Comparison of ENCODE assay signal across 16 cellular contexts in genomic region chr3:179701176-179701827, GRCh38. TPM values are rescaled to one million over a fixed set of nuclear protein-coding genes. Genes with fewer than 3 reads are reported as not detected.
A peak's percentile ranks its signal among the peaks of the same experiment; 100 is the strongest.
DNase-seq lines count a peak whose midpoint lies in the region; ATAC-seq and TF ChIP-seq lines count a peak whose summit lies in the region.
"Had no signal": no experiment of that assay in that cellular context is flagged by ENCODE, and none has a peak within 500 bp of the region (broad histone marks: within the 10 kb centered on the region; RNA-seq: fewer than 3 reads in every experiment).

No MANE protein-coding gene starts in this region.

- no peak for TF ChIP-seq CTCF in GM23338 (conservative IDR thresholded peaks at IDR 0.05; ENCODE audit: low read depth in 2 of 2)
- TF ChIP-seq CTCF in glutamatergic neuron (IDR thresholded peaks at IDR 0.05; ENCODE audit: partially characterized antibody, unreplicated experiment), result no peak
- no peak for TF ChIP-seq CTCF in psoas muscle (IDR thresholded peaks at IDR 0.05)

- no peaks in the 10 kb centered on the region for H3K9me2 ChIP-seq in GM23338 (ENCODE audit: insufficient read depth)

- ATAC-seq in GM23338 (peak; percentile 83), T-helper 17 cell (no peak), psoas muscle (no peak), HG03025 (IDR thresholded peaks at IDR 0.05; ENCODE audit: low FRiP score, unreplicated experiment) (no peak), HG03108 (IDR thresholded peaks at IDR 0.05; ENCODE audit: unreplicated experiment) (no peak)
- ATAC-seq: A549, HCT116, HepG2, Panc1 had no signal

- H3K9me3 ChIP-seq in T-helper 17 cell (ENCODE audit: control insufficient read depth, low read length, poor library complexity, severe bottlenecking), result no peaks in the 10 kb centered on the region
- no peaks in the 10 kb centered on the region for H3K9me3 ChIP-seq in psoas muscle
- H3K9me3 ChIP-seq: A549 had no signal

- peaks cover 4% of the 10 kb centered on the region for H3K36me3 Mint-ChIP-seq in GM23338 (ENCODE audit: low read depth)
- H3K36me3 Mint-ChIP-seq in T-helper 17 cell (ENCODE audit: low read depth), result peaks cover 5% of the 10 kb centered on the region
- no peaks in the 10 kb centered on the region for H3K36me3 Mint-ChIP-seq in glutamatergic neuron (ENCODE audit: unreplicated experiment)

- DNase-seq in GM23338 (ENCODE audit: low spot score), result peak; percentile 36
- no peak for DNase-seq in T-helper 17 cell
- no peak for DNase-seq in glutamatergic neuron
- no peak for DNase-seq in psoas muscle
- no peak for DNase-seq in NCI-H1436 treated with DMSO at 0.1 percent for 48 hours (lab: John Stamatoyannopoulos, UW)
- DNase-seq: C1 segment of cervical spinal cord, NCI-H1436, NCI-H2029 treated with DMSO at 0.1 percent for 48 hours, NCI-H524 had no signal

- H3K27me3 Mint-ChIP-seq in GM23338 (ENCODE audit: insufficient read depth, low read depth, poor library complexity), result peaks cover 2% of the 10 kb centered on the region
- no peaks in the 10 kb centered on the region for H3K27me3 Mint-ChIP-seq in T-helper 17 cell
- peaks cover 5% of the 10 kb centered on the region for H3K27me3 Mint-ChIP-seq in glutamatergic neuron (ENCODE audit: unreplicated experiment)

- H3K4me1 ChIP-seq in GM23338 (ENCODE audit: insufficient read depth) (peaks cover 35% of the 10 kb centered on the region), psoas muscle (peaks cover 48% of the 10 kb centered on the region)
- H3K4me1 ChIP-seq: A549 had no signal

- peaks cover 41% of the 10 kb centered on the region for H3K79me2 ChIP-seq in GM23338 (replicated peaks; ENCODE audit: insufficient read depth)

- H3K27ac ChIP-seq in GM23338 (ENCODE audit: low read depth) (peak overlapping the region; percentile 80), psoas muscle (peak overlapping the region; percentile 92)
- H3K27ac ChIP-seq: A549, KMS-11 had no signal

- no peak overlapping the region for H2AFZ ChIP-seq in GM23338

- no peaks in the 10 kb centered on the region for H3K27me3 ChIP-seq in GM23338 (ENCODE audit: insufficient read depth)
- H3K27me3 ChIP-seq in psoas muscle (ENCODE audit: insufficient read depth in 3 of 3, low read length in 2 of 3), result no peaks in the 10 kb centered on the region

- intact Hi-C loops in psoas muscle (cut with DNase I), result no loop called here

- H3K9me3 Mint-ChIP-seq in GM23338, result no peaks in the 10 kb centered on the region
- H3K9me3 Mint-ChIP-seq in glutamatergic neuron (ENCODE audit: unreplicated experiment), result peaks cover 2% of the 10 kb centered on the region

- peak overlapping the region; percentile 46; the same call in 1 of the 2 replicates for H3K4me2 ChIP-seq in GM23338
- H3K4me2 ChIP-seq: A549, KMS-11 had no signal

- H3K27ac Mint-ChIP-seq in GM23338 (peak overlapping the region; percentile 39), T-helper 17 cell (peak overlapping the region; percentile 4), glutamatergic neuron (ENCODE audit: unreplicated experiment) (peak overlapping the region; percentile 15)

- H3K4me1 Mint-ChIP-seq in GM23338 (peaks cover 26% of the 10 kb centered on the region), T-helper 17 cell (peaks cover 9% of the 10 kb centered on the region), glutamatergic neuron (ENCODE audit: low read depth, unreplicated experiment) (peaks cover 20% of the 10 kb centered on the region)

- H3K36me3 ChIP-seq in GM23338 (ENCODE audit: insufficient read depth) (no peaks in the 10 kb centered on the region), psoas muscle (ENCODE audit: insufficient read depth in 1 of 2, low read depth in 1 of 2) (peaks cover 0 to 3% of the 10 kb centered on the region in 2 donors)

- no peaks in the 10 kb centered on the region for H4K20me1 ChIP-seq in GM23338 (replicated peaks; ENCODE audit: insufficient read depth)

- no peak overlapping the region for H3K4me3 Mint-ChIP-seq in GM23338
- no peak overlapping the region for H3K4me3 Mint-ChIP-seq in T-helper 17 cell
- no peak overlapping the region for H3K4me3 Mint-ChIP-seq in glutamatergic neuron (ENCODE audit: unreplicated experiment)

- no peaks in the 10 kb centered on the region; the same call in 1 of the 2 replicates for H3F3A ChIP-seq in GM23338 (replicated peaks; ENCODE audit: low read depth)

- 78 to 83% (median 81%) methylated on average over 12 of the region's 12 CpGs for WGBS in psoas muscle, 3 donors

- 0 out of 2 replicates have a peak overlapping the region, but pooled peaks have one; percentile 4 for H3K4me3 ChIP-seq in GM23338
- no peak overlapping the region for H3K4me3 ChIP-seq in psoas muscle
- H3K4me3 ChIP-seq: A549 had no signal

TF ChIP-seq in GM23338, 12 proteins besides CTCF, POLR2A, EP300 and RAD21 (continues in another document):
- TF ChIP-seq JUNB (IDR thresholded peaks at IDR 0.05; ENCODE audit: unreplicated experiment) (no peak), ZNF331 (CRISPR knock-in tag; IDR thresholded peaks at IDR 0.05; ENCODE audit: low read depth) (no peak), ZNF114 (CRISPR knock-in tag; IDR thresholded peaks at IDR 0.05) (no peak), POLR2AphosphoS5 (IDR thresholded peaks at IDR 0.05; ENCODE audit: low read depth) (no peak), CREB1 (CRISPR knock-in tag; IDR thresholded peaks at IDR 0.05; ENCODE audit: low read depth) (no peak), NANOG (IDR thresholded peaks at IDR 0.05; ENCODE audit: borderline replicate concordance) (no peak), REST (IDR thresholded peaks at IDR 0.05; ENCODE audit: unreplicated experiment) (no peak)

RNA-seq across cellular contexts. Expression of gene USP13, which starts 48.5 kb away (rescaled TPM):
- total RNA-seq in GM23338 (2014; rRNA removed; shearing (Covaris generic)), result 13.2 and 22.7 TPM in 2 replicates
- polyA plus RNA-seq in GM23338 (2016; fragmentation: Nextera tagmentation; extraction: Ambion mirVana) (8.9 and 9.6 TPM in 2 replicates), psoas muscle (10 to 100 TPM; 16.1 to 96.0 (median 86.2) TPM)
- total RNA-seq in T-helper 17 cell (1 to 10 TPM; 7.7 to 7.9 TPM), glutamatergic neuron (ENCODE audit: unreplicated experiment) (28.5 TPM), psoas muscle (100 to 1,000 TPM; 175 to 324 (median 269) TPM)
